25 cellular contexts compared by ENCODE assay signal in the genomic region with DNA sequence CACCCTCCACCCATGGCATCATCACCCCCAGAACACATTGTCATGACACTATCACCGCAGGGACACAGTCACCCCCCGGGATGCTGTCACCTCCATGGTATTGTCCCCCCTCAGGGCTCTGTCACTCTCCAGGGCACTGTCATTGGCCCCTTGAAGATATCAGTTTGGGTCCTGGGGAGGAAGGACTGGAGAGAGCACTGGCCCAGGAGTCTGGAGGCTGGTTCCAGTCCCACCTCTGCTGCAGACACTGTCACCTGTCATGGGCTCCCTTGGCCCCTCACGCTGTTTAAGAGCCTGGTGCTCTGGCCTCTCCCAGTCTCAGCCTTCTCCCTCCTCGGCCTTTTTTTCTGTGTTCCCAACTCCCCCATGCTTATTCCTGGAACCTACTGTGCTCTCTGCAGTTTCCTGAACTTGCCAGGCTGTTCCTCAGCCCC. TPM values are rescaled to one million over a fixed set of nuclear protein-coding genes. Genes with fewer than 3 reads are reported as not detected.
"Had no signal": no experiment of that assay in that cellular context is flagged by ENCODE, and none has a peak within 500 bp of the region (broad histone marks: within the 10 kb centered on the region; RNA-seq: fewer than 3 reads in every experiment).

No MANE protein-coding gene starts in this region.

- H3K4me3 ChIP-seq: hepatocyte, lung, prostate gland, right lobe of liver, spleen, tibial artery, upper lobe of right lung, vagina had no signal

- H3K4me3 Mint-ChIP-seq: naive B cell had no signal

- H3K27ac Mint-ChIP-seq: naive B cell had no signal

- ATAC-seq: left colon, left ventricle myocardium superior, right lobe of liver, upper lobe of right lung had no signal

- FAIRE-seq: colon had no signal

- H3K36me3 Mint-ChIP-seq: naive B cell had no signal

- DNase-seq: cerebellar nuclear complex; dermis blood vessel endothelial cell; effector CD4-positive, alpha-beta T cell; foreskin melanocyte; left colon; left ventricle myocardium superior; mesenchymal stem cell; naive B cell; nucleus accumbens; retina; spleen; stimulated activated CD4-positive, alpha-beta T cell treated with anti-CD3 and anti-CD28 coated beads, Interleukin-15, amount 100 ng/mL, for 24 hours; stimulated activated CD4-positive, alpha-beta T cell treated with anti-CD3 and anti-CD28 coated beads, Interleukin-1b, Interleukin-23, amount 100 ng/mL, for 48 hours; stimulated activated CD4-positive, alpha-beta T cell treated with anti-CD3 and anti-CD28 coated beads, Interleukin-4, amount 100 ng/mL, for 24 hours; stimulated activated naive CD4-positive, alpha-beta T cell treated with Interleukin-2 at 50 U/mL for 16 hours; tibial artery; upper lobe of right lung had no signal

- H3K4me1 Mint-ChIP-seq: naive B cell had no signal

- H3K9me3 ChIP-seq: prostate gland, upper lobe of right lung, vagina had no signal

- H3K27me3 ChIP-seq: hepatocyte, right lobe of liver, spleen, upper lobe of right lung, vagina had no signal

- H3K36me3 ChIP-seq: prostate gland, right lobe of liver, spleen, tibial artery, upper lobe of right lung, vagina had no signal

- H3K27ac ChIP-seq: hepatocyte, parathyroid adenoma, prostate gland, right lobe of liver, spleen, tibial artery, upper lobe of right lung, vagina had no signal

- H3K4me1 ChIP-seq: parathyroid adenoma, prostate gland, spleen, tibial artery, upper lobe of right lung, vagina had no signal

RNA-seq across cellular contexts. Expression of a gene that starts 31.9 kb away (rescaled TPM):
- polyA plus RNA-seq: neural cell had no signal
